Comparison of ENCODE assay signal across 18 cellular contexts in the genomic region with DNA sequence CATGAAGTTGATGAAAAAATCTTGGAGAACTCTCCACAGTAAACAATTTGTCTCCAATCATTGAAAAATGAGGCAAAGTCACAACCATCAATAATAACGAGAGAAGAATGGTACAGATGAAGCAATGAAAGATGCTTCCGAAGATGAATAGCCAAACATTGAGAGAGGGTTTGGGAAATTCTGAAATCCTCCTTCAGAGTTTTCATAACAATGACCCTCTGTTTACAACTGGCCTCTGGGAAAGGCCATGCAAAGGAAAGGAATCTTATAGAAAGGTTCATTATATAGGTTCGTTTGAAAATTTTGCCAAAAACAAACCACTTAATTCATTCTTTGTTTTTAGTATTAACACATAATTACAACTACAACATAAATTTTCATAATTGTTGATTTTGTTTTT.
"Had no signal": no experiment of that assay in that cellular context is flagged by ENCODE, and none has a peak within 500 bp of the region (broad histone marks: within the 10 kb centered on the region; RNA-seq: fewer than 3 reads in every experiment).

No MANE protein-coding gene starts in this region.

- ATAC-seq: natural killer cell treated with Interleukin-12 subunit alpha and Interleukin-12 subunit beta and Interleukin-15 and Interleukin-18, amount 100 ng/mL, for 72 hours; psoas muscle; right cardiac atrium; stimulated activated effector memory CD8-positive, alpha-beta T cell treated with anti-CD3 and anti-CD28 coated beads, Interleukin-12 subunit alpha, Interleukin-12 subunit beta, amount 100 ng/mL, for 72 hours; stimulated activated naive B cell treated with anti-CD40 and anti-IgM and Interleukin-4, amounts not matched to agents 10 μg/mL and 1 μg/mL and 100 μg/mL, for 72 hours had no signal

- DNase-seq: occipital lobe; ovary; posterior cingulate gyrus; psoas muscle; right cardiac atrium; right lobe of liver; sigmoid colon; stimulated activated CD4-positive, alpha-beta T cell treated with anti-CD3 and anti-CD28 coated beads, Interleukin-15, amount 100 ng/mL, for 24 hours; stimulated activated CD4-positive, alpha-beta T cell treated with anti-CD3 and anti-CD28 coated beads, Interleukin-2, amount 100 ng/mL, for 24 hours; stimulated activated CD4-positive, alpha-beta T cell treated with anti-CD3 and anti-CD28 coated beads, Interleukin-2, amount 100 ng/mL, for 48 hours; stimulated activated CD4-positive, alpha-beta T cell treated with anti-CD3 and anti-CD28 coated beads, Interleukin-4, amount 100 ng/mL, for 24 hours; stimulated activated naive B cell treated with anti-CD40 and anti-IgM and Interleukin-4, amounts not matched to agents 10 μg/mL and 1 μg/mL and 100 μg/mL, for 72 hours; stimulated activated naive CD4-positive, alpha-beta T cell treated with Interleukin-2 at 50 U/mL for 16 hours; stomach; thyroid gland; upper lobe of left lung had no signal
